ENCODE assay signal across 1 cellular context in the genomic region with DNA sequence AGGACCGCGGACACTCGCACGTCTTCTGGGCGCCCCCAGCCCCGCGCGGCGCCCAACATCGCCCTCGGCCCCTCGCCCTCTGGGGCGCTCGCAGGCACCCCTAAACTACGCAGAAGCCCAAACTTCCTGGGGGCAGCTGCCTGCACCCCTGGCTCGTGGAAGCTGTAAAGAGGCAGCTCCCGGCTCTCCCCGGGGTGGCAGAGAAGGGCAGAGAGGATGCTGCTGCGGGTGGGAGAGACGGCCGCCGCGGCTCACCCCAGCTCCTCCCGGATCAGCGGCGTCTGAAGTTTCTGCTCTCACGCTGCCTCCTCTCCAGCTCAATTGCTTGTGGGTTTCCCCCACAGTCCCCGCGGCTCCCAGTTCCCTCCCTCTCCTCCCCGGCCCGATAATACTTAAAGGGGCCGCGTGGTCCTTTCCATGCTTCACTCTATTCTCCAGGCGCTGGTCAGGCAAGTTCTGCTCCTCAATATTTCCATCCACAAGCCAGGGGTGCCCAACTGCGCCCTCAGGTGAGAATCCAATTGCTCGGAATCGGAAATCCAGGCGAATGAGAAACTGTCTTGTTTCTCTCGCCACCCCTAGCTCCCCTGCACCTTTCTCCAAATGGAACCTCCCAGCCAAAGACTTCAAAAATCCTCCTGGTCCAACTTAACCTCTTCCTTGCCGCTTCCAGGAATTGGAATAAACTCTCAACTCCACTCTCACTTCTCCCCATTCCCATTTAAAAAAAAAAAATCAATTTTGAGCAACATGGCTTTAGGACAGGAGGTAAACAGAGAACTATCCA.
TF ChIP-seq lines count a peak whose summit lies in the region.

No MANE protein-coding gene starts in this region.

TF ChIP-seq in HepG2, 621 proteins besides CTCF, POLR2A, EP300 and RAD21 (continued from another document and continues in another):
- TF ChIP-seq, protein P1, sequence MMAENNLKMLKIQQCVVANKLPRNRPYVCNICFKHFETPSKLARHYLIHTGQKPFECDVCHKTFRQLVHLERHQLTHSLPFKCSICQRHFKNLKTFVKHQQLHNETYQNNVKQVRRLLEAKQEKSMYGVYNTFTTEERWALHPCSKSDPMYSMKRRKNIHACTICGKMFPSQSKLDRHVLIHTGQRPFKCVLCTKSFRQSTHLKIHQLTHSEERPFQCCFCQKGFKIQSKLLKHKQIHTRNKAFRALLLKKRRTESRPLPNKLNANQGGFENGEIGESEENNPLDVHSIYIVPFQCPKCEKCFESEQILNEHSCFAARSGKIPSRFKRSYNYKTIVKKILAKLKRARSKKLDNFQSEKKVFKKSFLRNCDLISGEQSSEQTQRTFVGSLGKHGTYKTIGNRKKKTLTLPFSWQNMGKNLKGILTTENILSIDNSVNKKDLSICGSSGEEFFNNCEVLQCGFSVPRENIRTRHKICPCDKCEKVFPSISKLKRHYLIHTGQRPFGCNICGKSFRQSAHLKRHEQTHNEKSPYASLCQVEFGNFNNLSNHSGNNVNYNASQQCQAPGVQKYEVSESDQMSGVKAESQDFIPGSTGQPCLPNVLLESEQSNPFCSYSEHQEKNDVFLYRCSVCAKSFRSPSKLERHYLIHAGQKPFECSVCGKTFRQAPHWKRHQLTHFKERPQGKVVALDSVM (CRISPR knock-in tag; IDR thresholded peaks at IDR 0.05): peak; percentile 64; the same call in 1 of the 2 replicates
- TF ChIP-seq ZNF589 (CRISPR knock-in tag; conservative IDR thresholded peaks at IDR 0.05) (peak; percentile 75; the same call in 1 of the 2 replicates), ZNF780A (CRISPR knock-in tag; IDR thresholded peaks at IDR 0.05) (no peak), ZNF530 (CRISPR knock-in tag; IDR thresholded peaks at IDR 0.05; ENCODE audit: low read depth) (no peak), PHF20 (CRISPR knock-in tag; IDR thresholded peaks at IDR 0.05) (0 out of 2 replicates have a peak, but pooled peaks have one; percentile 29), ZNF124 (CRISPR knock-in tag; IDR thresholded peaks at IDR 0.05) (no peak), ZNF629 (CRISPR knock-in tag; conservative IDR thresholded peaks at IDR 0.05) (no peak), MBD4 (IDR thresholded peaks at IDR 0.05; ENCODE audit: borderline replicate concordance, low read length) (no peak), ZNF501 (CRISPR knock-in tag; IDR thresholded peaks at IDR 0.05) (peak; percentile 75), ZFP36L1 (CRISPR knock-in tag; IDR thresholded peaks at IDR 0.05) (no peak), ZNF20 (CRISPR knock-in tag; IDR thresholded peaks at IDR 0.05) (no peak), HMG20B (CRISPR knock-in tag; conservative IDR thresholded peaks at IDR 0.05) (no peak), LCORL (IDR thresholded peaks at IDR 0.05) (peak; percentile 43; the same call in 1 of the 2 replicates), LCORL (CRISPR knock-in tag; IDR thresholded peaks at IDR 0.05) (no peak), CCAR2 (optimal IDR thresholded peaks at IDR 0.05; ENCODE audit: low read depth, low read length) (no peak), ARHGAP35 (CRISPR knock-in tag; IDR thresholded peaks at IDR 0.05; ENCODE audit: borderline replicate concordance) (no peak), ZNF354B (CRISPR knock-in tag; IDR thresholded peaks at IDR 0.05) (no peak), ATF7 (IDR thresholded peaks at IDR 0.05) (peak; percentile 68), ATF7 (CRISPR knock-in tag; IDR thresholded peaks at IDR 0.05) (no peak), GZF1 (CRISPR knock-in tag; IDR thresholded peaks at IDR 0.05) (no peak), ZNF558 (CRISPR knock-in tag; IDR thresholded peaks at IDR 0.05; ENCODE audit: borderline replicate concordance) (no peak), KLF15 (CRISPR knock-in tag; IDR thresholded peaks at IDR 0.05; ENCODE audit: borderline replicate concordance) (no peak), ELF1 (CRISPR knock-in tag; IDR thresholded peaks at IDR 0.05) (no peak), RXRB (CRISPR knock-in tag; IDR thresholded peaks at IDR 0.05; ENCODE audit: borderline replicate concordance) (no peak), AGO2 (optimal IDR thresholded peaks at IDR 0.05; ENCODE audit: low read depth, low read length) (peak; percentile 91), ZBTB20 (CRISPR knock-in tag; IDR thresholded peaks at IDR 0.05; ENCODE audit: borderline replicate concordance, low read depth) (no peak), SMAD9 (CRISPR knock-in tag; IDR thresholded peaks at IDR 0.05) (no peak), ZNF232 (CRISPR knock-in tag; IDR thresholded peaks at IDR 0.05; ENCODE audit: borderline replicate concordance) (no peak; the same call in 1 of the 2 replicates), KLF9 (CRISPR knock-in tag; IDR thresholded peaks at IDR 0.05; ENCODE audit: low read depth) (no peak), RARG (CRISPR knock-in tag; IDR thresholded peaks at IDR 0.05; ENCODE audit: low read depth) (no peak), ZNF10 (CRISPR knock-in tag; IDR thresholded peaks at IDR 0.05; ENCODE audit: borderline replicate concordance, low read depth) (no peak), YY1 (IDR thresholded peaks at IDR 0.05; ENCODE audit: insufficient read depth, insufficient replicate concordance, low read depth, low read length) (no peak), ZKSCAN1 (IDR thresholded peaks at IDR 0.05; ENCODE audit: low read length) (0 out of 2 replicates have a peak, but pooled peaks have one; percentile 17), ZNF24 (IDR thresholded peaks at IDR 0.05) (no peak), ZNF292 (CRISPR knock-in tag; IDR thresholded peaks at IDR 0.05; ENCODE audit: borderline replicate concordance, low read depth) (no peak; the same call in 1 of the 2 replicates)
- TF ChIP-seq, protein P2, sequence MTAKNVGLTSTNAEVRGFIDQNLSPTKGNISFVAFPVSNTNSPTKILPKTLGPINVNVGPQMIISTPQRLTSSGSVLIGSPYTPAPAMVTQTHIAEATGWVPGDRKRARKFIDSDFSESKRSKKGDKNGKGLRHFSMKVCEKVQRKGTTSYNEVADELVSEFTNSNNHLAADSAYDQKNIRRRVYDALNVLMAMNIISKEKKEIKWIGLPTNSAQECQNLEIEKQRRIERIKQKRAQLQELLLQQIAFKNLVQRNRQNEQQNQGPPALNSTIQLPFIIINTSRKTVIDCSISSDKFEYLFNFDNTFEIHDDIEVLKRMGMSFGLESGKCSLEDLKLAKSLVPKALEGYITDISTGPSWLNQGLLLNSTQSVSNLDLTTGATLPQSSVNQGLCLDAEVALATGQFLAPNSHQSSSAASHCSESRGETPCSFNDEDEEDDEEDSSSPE (CRISPR knock-in tag; IDR thresholded peaks at IDR 0.05): peak; percentile 37; the same call in 1 of the 2 replicates
- TF ChIP-seq, protein P3, sequence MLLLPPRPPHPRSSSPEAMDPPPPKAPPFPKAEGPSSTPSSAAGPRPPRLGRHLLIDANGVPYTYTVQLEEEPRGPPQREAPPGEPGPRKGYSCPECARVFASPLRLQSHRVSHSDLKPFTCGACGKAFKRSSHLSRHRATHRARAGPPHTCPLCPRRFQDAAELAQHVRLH (CRISPR knock-in tag; IDR thresholded peaks at IDR 0.05; ENCODE audit: borderline replicate concordance, low read depth): no peak
- TF ChIP-seq, protein P4, sequence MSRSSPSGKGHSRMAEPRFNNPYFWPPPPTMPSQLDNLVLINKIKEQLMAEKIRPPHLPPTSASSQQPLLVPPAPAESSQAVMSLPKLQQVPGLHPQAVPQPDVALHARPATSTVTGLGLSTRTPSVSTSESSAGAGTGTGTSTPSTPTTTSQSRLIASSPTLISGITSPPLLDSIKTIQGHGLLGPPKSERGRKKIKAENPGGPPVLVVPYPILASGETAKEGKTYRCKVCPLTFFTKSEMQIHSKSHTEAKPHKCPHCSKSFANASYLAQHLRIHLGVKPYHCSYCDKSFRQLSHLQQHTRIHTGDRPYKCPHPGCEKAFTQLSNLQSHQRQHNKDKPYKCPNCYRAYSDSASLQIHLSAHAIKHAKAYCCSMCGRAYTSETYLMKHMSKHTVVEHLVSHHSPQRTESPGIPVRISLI (CRISPR knock-in tag; IDR thresholded peaks at IDR 0.05; ENCODE audit: borderline replicate concordance): no peak; the same call in 1 of the 2 replicates
- TF ChIP-seq, protein P5, sequence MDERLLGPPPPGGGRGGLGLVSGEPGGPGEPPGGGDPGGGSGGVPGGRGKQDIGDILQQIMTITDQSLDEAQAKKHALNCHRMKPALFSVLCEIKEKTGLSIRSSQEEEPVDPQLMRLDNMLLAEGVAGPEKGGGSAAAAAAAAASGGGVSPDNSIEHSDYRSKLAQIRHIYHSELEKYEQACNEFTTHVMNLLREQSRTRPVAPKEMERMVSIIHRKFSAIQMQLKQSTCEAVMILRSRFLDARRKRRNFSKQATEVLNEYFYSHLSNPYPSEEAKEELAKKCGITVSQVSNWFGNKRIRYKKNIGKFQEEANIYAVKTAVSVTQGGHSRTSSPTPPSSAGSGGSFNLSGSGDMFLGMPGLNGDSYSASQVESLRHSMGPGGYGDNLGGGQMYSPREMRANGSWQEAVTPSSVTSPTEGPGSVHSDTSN (CRISPR knock-in tag; IDR thresholded peaks at IDR 0.05): no peak
- TF ChIP-seq, protein P6, sequence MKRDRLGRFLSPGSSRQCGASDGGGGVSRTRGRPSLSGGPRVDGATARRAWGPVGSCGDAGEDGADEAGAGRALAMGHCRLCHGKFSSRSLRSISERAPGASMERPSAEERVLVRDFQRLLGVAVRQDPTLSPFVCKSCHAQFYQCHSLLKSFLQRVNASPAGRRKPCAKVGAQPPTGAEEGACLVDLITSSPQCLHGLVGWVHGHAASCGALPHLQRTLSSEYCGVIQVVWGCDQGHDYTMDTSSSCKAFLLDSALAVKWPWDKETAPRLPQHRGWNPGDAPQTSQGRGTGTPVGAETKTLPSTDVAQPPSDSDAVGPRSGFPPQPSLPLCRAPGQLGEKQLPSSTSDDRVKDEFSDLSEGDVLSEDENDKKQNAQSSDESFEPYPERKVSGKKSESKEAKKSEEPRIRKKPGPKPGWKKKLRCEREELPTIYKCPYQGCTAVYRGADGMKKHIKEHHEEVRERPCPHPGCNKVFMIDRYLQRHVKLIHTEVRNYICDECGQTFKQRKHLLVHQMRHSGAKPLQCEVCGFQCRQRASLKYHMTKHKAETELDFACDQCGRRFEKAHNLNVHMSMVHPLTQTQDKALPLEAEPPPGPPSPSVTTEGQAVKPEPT (CRISPR knock-in tag; IDR thresholded peaks at IDR 0.05; ENCODE audit: low read depth): 0 out of 2 replicates have a peak, but pooled peaks have one; percentile 8
- TF ChIP-seq, protein P7, sequence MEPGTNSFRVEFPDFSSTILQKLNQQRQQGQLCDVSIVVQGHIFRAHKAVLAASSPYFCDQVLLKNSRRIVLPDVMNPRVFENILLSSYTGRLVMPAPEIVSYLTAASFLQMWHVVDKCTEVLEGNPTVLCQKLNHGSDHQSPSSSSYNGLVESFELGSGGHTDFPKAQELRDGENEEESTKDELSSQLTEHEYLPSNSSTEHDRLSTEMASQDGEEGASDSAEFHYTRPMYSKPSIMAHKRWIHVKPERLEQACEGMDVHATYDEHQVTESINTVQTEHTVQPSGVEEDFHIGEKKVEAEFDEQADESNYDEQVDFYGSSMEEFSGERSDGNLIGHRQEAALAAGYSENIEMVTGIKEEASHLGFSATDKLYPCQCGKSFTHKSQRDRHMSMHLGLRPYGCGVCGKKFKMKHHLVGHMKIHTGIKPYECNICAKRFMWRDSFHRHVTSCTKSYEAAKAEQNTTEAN (CRISPR knock-in tag; conservative IDR thresholded peaks at IDR 0.05): no peak
- TF ChIP-seq, protein P8, sequence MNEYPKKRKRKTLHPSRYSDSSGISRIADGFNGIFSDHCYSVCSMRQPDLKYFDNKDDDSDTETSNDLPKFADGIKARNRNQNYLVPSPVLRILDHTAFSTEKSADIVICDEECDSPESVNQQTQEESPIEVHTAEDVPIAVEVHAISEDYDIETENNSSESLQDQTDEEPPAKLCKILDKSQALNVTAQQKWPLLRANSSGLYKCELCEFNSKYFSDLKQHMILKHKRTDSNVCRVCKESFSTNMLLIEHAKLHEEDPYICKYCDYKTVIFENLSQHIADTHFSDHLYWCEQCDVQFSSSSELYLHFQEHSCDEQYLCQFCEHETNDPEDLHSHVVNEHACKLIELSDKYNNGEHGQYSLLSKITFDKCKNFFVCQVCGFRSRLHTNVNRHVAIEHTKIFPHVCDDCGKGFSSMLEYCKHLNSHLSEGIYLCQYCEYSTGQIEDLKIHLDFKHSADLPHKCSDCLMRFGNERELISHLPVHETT (CRISPR knock-in tag; conservative IDR thresholded peaks at IDR 0.05): no peak
- TF ChIP-seq, protein P9, sequence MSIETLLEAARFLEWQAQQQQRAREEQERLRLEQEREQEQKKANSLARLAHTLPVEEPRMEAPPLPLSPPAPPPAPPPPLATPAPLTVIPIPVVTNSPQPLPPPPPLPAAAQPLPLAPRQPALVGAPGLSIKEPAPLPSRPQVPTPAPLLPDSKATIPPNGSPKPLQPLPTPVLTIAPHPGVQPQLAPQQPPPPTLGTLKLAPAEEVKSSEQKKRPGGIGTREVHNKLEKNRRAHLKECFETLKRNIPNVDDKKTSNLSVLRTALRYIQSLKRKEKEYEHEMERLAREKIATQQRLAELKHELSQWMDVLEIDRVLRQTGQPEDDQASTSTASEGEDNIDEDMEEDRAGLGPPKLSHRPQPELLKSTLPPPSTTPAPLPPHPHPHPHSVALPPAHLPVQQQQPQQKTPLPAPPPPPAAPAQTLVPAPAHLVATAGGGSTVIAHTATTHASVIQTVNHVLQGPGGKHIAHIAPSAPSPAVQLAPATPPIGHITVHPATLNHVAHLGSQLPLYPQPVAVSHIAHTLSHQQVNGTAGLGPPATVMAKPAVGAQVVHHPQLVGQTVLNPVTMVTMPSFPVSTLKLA (IDR thresholded peaks at IDR 0.05): no peak
- TF ChIP-seq, protein P10, sequence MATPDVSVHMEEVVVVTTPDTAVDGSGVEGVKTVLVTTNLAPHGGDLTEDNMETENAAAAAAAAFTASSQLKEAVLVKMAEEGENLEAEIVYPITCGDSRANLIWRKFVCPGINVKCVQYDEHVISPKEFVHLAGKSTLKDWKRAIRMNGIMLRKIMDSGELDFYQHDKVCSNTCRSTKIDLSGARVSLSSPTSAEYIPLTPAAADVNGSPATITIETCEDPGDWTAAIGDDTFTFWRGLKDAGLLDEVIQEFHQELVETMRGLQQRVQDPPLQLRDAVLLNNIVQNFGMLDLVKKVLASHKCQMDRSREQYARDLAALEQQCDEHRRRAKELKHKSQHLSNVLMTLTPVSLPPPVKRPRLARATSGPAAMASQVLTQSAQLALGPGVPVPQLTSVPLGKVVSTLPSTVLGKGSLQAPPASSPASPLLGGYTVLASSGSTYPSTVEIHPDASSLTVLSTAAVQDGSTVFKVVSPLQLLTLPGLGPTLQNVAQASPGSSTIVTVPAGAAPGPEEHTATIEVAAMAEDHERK (CRISPR knock-in tag; IDR thresholded peaks at IDR 0.05; ENCODE audit: low read depth): no peak
- TF ChIP-seq, protein P11, sequence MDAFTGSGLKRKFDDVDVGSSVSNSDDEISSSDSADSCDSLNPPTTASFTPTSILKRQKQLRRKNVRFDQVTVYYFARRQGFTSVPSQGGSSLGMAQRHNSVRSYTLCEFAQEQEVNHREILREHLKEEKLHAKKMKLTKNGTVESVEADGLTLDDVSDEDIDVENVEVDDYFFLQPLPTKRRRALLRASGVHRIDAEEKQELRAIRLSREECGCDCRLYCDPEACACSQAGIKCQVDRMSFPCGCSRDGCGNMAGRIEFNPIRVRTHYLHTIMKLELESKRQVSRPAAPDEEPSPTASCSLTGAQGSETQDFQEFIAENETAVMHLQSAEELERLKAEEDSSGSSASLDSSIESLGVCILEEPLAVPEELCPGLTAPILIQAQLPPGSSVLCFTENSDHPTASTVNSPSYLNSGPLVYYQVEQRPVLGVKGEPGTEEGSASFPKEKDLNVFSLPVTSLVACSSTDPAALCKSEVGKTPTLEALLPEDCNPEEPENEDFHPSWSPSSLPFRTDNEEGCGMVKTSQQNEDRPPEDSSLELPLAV (CRISPR knock-in tag; conservative IDR thresholded peaks at IDR 0.05; ENCODE audit: low read depth): no peak
- TF ChIP-seq, protein P12, sequence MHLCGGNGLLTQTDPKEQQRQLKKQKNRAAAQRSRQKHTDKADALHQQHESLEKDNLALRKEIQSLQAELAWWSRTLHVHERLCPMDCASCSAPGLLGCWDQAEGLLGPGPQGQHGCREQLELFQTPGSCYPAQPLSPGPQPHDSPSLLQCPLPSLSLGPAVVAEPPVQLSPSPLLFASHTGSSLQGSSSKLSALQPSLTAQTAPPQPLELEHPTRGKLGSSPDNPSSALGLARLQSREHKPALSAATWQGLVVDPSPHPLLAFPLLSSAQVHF (CRISPR knock-in tag; IDR thresholded peaks at IDR 0.05): no peak; the same call in 1 of the 2 replicates
